1 cellular context compared by ENCODE assay signal in the genomic region with DNA sequence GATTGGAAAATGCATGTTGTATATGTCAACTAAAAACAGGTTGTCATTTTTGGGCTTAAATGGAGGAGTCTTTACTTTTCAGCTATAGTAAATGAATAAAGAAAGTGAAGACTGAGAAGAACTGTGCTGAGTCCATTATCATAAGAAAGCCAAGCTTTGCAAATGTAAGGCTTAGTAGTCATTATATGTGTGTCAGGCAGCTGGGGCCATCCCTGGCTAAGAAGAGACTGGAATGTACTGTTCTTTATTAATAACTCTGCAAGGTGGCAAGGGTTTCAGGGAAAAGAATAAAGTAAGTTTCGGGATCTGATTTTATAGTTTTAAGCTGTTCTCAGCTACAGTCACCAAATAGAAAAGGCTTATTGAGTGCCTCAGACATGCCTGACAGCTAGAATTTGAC.
TF ChIP-seq lines count a peak whose summit lies in the region.

No MANE protein-coding gene starts in this region.

TF ChIP-seq in A549, 52 proteins besides CTCF, POLR2A, EP300 and RAD21 (continued from another document):
- TF ChIP-seq, protein P1, sequence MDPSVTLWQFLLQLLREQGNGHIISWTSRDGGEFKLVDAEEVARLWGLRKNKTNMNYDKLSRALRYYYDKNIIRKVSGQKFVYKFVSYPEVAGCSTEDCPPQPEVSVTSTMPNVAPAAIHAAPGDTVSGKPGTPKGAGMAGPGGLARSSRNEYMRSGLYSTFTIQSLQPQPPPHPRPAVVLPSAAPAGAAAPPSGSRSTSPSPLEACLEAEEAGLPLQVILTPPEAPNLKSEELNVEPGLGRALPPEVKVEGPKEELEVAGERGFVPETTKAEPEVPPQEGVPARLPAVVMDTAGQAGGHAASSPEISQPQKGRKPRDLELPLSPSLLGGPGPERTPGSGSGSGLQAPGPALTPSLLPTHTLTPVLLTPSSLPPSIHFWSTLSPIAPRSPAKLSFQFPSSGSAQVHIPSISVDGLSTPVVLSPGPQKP (IDR thresholded peaks at IDR 0.05; ENCODE audit: low read depth, low read length): no peak
- no peak for TF ChIP-seq KDM5A (IDR thresholded peaks at IDR 0.05)
- no peak for TF ChIP-seq EHMT2 (IDR thresholded peaks at IDR 0.05; ENCODE audit: low read depth)
- no peak for TF ChIP-seq CHD4 (IDR thresholded peaks at IDR 0.05; ENCODE audit: borderline replicate concordance)
- TF ChIP-seq, protein P2, sequence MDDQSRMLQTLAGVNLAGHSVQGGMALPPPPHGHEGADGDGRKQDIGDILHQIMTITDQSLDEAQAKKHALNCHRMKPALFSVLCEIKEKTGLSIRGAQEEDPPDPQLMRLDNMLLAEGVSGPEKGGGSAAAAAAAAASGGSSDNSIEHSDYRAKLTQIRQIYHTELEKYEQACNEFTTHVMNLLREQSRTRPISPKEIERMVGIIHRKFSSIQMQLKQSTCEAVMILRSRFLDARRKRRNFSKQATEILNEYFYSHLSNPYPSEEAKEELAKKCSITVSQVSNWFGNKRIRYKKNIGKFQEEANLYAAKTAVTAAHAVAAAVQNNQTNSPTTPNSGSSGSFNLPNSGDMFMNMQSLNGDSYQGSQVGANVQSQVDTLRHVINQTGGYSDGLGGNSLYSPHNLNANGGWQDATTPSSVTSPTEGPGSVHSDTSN (IDR thresholded peaks at IDR 0.05): no peak
- no peak for TF ChIP-seq SMC3 (IDR thresholded peaks at IDR 0.05)
- TF ChIP-seq POLR2AphosphoS2 (conservative IDR thresholded peaks at IDR 0.05; ENCODE audit: low read length): no peak
- no peak for TF ChIP-seq NR3C1 (IDR thresholded peaks at IDR 0.05)
TF ChIP-seq in A549: peak in this region for 0.
